ENCODE assay signal across 8 cellular contexts in genomic region chr6:116531675-116532570, GRCh38. TPM values are rescaled to one million over a fixed set of nuclear protein-coding genes. Genes with fewer than 3 reads are reported as not detected.
DNase-seq lines count a peak whose midpoint lies in the region; ATAC-seq and TF ChIP-seq lines count a peak whose summit lies in the region.

No MANE protein-coding gene starts in this region.

- DNase-seq in AG04449 (ENCODE audit: low read depth, low spot score) (no peak), NCI-H226 (peak; percentile 31), coronary artery (ENCODE audit: low spot score) (no peak), lung (ENCODE audit: low spot score) (peak; percentile 56)
- DNase-seq in stimulated activated CD8-positive, alpha-beta memory T cell treated with anti-CD3 and anti-CD28 coated beads, Interleukin-7, amount 100 ng/mL, for 1 hour (ENCODE audit: low read depth in 2 of 2), result peak; percentile 3 to 20

- no peaks in the 10 kb centered on the region for H3K4me1 ChIP-seq in lung (ENCODE audit: control insufficient read depth in 2 of 2, insufficient read depth in 2 of 2, low read length in 2 of 2)

- no peaks in the 10 kb centered on the region for H3K27me3 ChIP-seq in lung (ENCODE audit: control insufficient read depth, insufficient read depth)

- H3K4me3 ChIP-seq in AG04449 (ENCODE audit: low read depth, low read length) (no peak overlapping the region), coronary artery (no peak overlapping the region), lung (no peak overlapping the region)

- no peaks in the 10 kb centered on the region for H3K9me3 ChIP-seq in lung (ENCODE audit: control insufficient read depth in 2 of 2, insufficient read depth in 1 of 2, low read length in 1 of 2)

- POLR2A ChIA-PET in AG04449 (lab: Yijun Ruan, JAX), result no interaction called here

- ATAC-seq in GM18499 (IDR thresholded peaks at IDR 0.05; ENCODE audit: insufficient read depth, unreplicated experiment) (peak; percentile 53), HG02943 (IDR thresholded peaks at IDR 0.05; ENCODE audit: low read depth, unreplicated experiment) (peak; percentile 76), lung (ENCODE audit: insufficient read depth, low FRiP score) (no peak)
- peak; percentile 73 to 77 for ATAC-seq in activated CD4-positive, CD25-positive, alpha-beta regulatory T cell treated with anti-CD3 and anti-CD28 coated beads, Interleukin-2, amount 50 U/mL, for 24 hours

- no peaks in the 10 kb centered on the region for H3K36me3 ChIP-seq in lung (ENCODE audit: control insufficient read depth in 2 of 2, insufficient read depth in 2 of 2, low read length in 2 of 2)

- WGBS in lung, 2 donors, result 81 to 88% methylated on average over 12 of the region's 12 CpGs

- peak; percentile 57 for TF ChIP-seq CTCF in AG04449 (IDR thresholded peaks at IDR 0.05; ENCODE audit: insufficient read depth, low read length, missing control alignments)
- TF ChIP-seq CTCF in coronary artery (IDR thresholded peaks at IDR 0.05), result peak; percentile 60
- TF ChIP-seq CTCF in lung (IDR thresholded peaks at IDR 0.05; ENCODE audit: control extremely low read depth, extremely low read depth), result peak; percentile 54

- no peak overlapping the region for H3K27ac ChIP-seq in coronary artery
- H3K27ac ChIP-seq in lung (ENCODE audit: low read depth in 1 of 2, low read length in 1 of 2), result no peak overlapping the region

- CTCF ChIA-PET in AG04449 (lab: Yijun Ruan, JAX), result interaction anchor here (0.9 to 4.5 kb wide), 26 partner anchors 10 to 289 kb away, joined by 3 to 188 read pairs (median 11); partner anchors contain the start of genes CALHM4, CALHM5, RWDD1 and TRAPPC3L

RNA-seq across cellular contexts. Expression of gene TRAPPC3L, which starts 13.6 kb away (rescaled TPM):
- total RNA-seq in lung, result under 1 TPM; 0.25 to 0.28 TPM
- polyA plus RNA-seq in lung, result under 1 TPM in 1 of 2 donors, not detected in 1; 0.07 TPM

RNA-seq across cellular contexts. Expression of gene CALHM5, which starts 20.5 kb away (rescaled TPM):
- 1 to 10 TPM; 1.3 to 3.0 TPM for total RNA-seq in lung
- under 1 TPM; 0.41 to 0.69 TPM for polyA plus RNA-seq in lung

RNA-seq across cellular contexts. Expression of gene CALHM4, which starts 21.6 kb away (rescaled TPM):
- not detected for total RNA-seq in lung
- not detected for polyA plus RNA-seq in lung

RNA-seq across cellular contexts. Expression of gene RWDD1, which starts 39.4 kb away (rescaled TPM):
- 10 to 100 TPM; 27.2 to 28.6 TPM for total RNA-seq in lung
- polyA plus RNA-seq in lung, result 10 to 100 TPM; 28.6 to 66.9 TPM

Comparison
In these comparisons a context has a peak if more than half of its experiments do, and no peak if none do; other contexts are left out.
1. DNase-seq: peak in NCI-H226 (single experiment), lung (single experiment) and stimulated activated CD8-positive, alpha-beta memory T cell treated with anti-CD3 and anti-CD28 coated beads, Interleukin-7, amount 100 ng/mL, for 1 hour (2 of 2); none in AG04449 (single experiment) and coronary artery (single experiment).
2. Peak in every context shown above with its lines, with median percentiles within 50 percentile points of each other: CTCF ChIP-seq.